In the genomic region with DNA sequence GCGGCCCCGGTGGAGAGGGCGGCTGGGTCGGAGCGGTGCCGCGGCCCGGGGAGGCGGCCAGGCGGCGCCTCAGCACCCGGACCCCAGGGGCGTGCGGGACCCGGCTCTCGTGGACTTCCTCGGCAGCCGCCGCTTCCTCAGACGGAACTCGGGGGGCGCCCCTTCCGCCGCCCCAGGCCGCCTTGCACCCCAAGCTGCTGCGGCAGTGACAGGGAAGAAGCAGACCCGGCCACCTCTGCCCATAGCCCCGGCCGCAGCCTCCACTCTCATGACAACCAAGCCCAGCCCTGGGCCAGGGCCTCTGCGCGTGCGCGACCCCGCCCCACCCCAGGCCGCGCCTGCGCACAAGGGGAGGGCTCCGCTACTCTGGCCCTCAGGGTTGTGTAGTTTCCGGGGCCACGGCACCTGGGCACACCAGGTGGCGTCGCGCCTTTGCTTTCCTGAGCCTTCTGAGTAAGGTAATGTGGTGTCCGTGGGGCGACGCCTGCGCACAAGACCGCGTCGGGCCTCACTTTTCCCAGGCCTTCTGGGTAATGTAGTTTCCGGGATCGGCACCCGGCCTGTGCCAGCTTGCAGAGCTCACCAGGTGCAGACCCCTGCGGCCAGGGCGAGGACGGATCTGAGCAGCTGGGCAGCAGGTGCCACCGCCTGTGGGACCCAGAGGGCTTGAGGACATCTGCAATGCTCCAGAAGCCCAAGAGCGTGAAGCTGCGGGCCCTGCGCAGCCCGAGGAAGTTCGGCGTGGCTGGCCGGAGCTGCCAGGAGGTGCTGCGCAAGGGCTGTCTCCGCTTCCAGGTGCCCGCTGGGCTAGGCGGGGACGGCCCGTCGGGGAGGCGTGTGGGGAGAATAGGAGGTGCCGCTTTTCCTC, we compare ENCODE assay signal across 1 cellular context.
TF ChIP-seq lines count a peak whose summit lies in the region.

A gene (minus strand): TSS at position 289 of the 868 bp plus-strand sequence. CDS start 4,804 bp downstream, outside the sequence.
A gene with protein sequence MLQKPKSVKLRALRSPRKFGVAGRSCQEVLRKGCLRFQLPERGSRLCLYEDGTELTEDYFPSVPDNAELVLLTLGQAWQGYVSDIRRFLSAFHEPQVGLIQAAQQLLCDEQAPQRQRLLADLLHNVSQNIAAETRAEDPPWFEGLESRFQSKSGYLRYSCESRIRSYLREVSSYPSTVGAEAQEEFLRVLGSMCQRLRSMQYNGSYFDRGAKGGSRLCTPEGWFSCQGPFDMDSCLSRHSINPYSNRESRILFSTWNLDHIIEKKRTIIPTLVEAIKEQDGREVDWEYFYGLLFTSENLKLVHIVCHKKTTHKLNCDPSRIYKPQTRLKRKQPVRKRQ (plus strand): TSS at position 554 of the 868 bp plus-strand sequence. CDS start 128 bp downstream, at position 682.

TF ChIP-seq in HepG2, 621 proteins besides CTCF, POLR2A, EP300 and RAD21 (continued from another document and continues in another):
- TF ChIP-seq ZNF337 (CRISPR knock-in tag; IDR thresholded peaks at IDR 0.05; ENCODE audit: borderline replicate concordance, low read depth) = no peak; the same call in 1 of the 2 replicates
- no peak for TF ChIP-seq ZNF775 (CRISPR knock-in tag; IDR thresholded peaks at IDR 0.05; ENCODE audit: borderline replicate concordance)
- TF ChIP-seq, protein P1, sequence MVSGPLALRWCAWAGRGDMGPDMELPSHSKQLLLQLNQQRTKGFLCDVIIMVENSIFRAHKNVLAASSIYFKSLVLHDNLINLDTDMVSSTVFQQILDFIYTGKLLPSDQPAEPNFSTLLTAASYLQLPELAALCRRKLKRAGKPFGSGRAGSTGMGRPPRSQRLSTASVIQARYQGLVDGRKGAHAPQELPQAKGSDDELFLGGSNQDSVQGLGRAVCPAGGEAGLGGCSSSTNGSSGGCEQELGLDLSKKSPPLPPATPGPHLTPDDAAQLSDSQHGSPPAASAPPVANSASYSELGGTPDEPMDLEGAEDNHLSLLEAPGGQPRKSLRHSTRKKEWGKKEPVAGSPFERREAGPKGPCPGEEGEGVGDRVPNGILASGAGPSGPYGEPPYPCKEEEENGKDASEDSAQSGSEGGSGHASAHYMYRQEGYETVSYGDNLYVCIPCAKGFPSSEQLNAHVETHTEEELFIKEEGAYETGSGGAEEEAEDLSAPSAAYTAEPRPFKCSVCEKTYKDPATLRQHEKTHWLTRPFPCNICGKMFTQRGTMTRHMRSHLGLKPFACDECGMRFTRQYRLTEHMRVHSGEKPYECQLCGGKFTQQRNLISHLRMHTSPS (CRISPR knock-in tag; IDR thresholded peaks at IDR 0.05; ENCODE audit: low read depth) = no peak
- no peak for TF ChIP-seq AKAP8 (CRISPR knock-in tag; IDR thresholded peaks at IDR 0.05)
- peak; percentile 85; the same call in 1 of the 2 replicates for TF ChIP-seq FOXK1 (CRISPR knock-in tag; IDR thresholded peaks at IDR 0.05; ENCODE audit: borderline replicate concordance, low read depth)
- TF ChIP-seq ZNF550 (CRISPR knock-in tag; IDR thresholded peaks at IDR 0.05; ENCODE audit: borderline replicate concordance) = no peak
- TF ChIP-seq, protein P2, sequence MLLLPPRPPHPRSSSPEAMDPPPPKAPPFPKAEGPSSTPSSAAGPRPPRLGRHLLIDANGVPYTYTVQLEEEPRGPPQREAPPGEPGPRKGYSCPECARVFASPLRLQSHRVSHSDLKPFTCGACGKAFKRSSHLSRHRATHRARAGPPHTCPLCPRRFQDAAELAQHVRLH (CRISPR knock-in tag; IDR thresholded peaks at IDR 0.05; ENCODE audit: borderline replicate concordance, low read depth) = peak; percentile 94
- no peak; the same call in 1 of the 2 replicates for TF ChIP-seq ZNF572 (CRISPR knock-in tag; IDR thresholded peaks at IDR 0.05)
- TF ChIP-seq, protein P3, sequence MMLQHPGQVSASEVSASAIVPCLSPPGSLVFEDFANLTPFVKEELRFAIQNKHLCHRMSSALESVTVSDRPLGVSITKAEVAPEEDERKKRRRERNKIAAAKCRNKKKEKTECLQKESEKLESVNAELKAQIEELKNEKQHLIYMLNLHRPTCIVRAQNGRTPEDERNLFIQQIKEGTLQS (CRISPR knock-in tag; IDR thresholded peaks at IDR 0.05) = peak; percentile 16; the same call in 1 of the 2 replicates
- TF ChIP-seq ZBTB3 (CRISPR knock-in tag; IDR thresholded peaks at IDR 0.05; ENCODE audit: borderline replicate concordance, low read depth) = no peak
- TF ChIP-seq GATAD2A (CRISPR knock-in tag; IDR thresholded peaks at IDR 0.05) = peak; percentile 64
- no peak for TF ChIP-seq ADNP (CRISPR knock-in tag; IDR thresholded peaks at IDR 0.05)
- TF ChIP-seq, protein P4, sequence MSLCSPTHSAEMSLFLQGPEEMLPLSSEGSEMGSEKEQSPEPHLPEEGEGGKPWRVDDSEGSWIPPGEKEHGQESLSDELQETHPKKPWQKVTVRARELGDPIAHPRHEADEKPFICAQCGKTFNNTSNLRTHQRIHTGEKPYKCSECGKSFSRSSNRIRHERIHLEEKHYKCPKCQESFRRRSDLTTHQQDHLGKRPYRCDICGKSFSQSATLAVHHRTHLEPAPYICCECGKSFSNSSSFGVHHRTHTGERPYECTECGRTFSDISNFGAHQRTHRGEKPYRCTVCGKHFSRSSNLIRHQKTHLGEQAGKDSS (CRISPR knock-in tag; IDR thresholded peaks at IDR 0.05; ENCODE audit: borderline replicate concordance, low read depth) = no peak; the same call in 1 of the 2 replicates
- TF ChIP-seq, protein P5, sequence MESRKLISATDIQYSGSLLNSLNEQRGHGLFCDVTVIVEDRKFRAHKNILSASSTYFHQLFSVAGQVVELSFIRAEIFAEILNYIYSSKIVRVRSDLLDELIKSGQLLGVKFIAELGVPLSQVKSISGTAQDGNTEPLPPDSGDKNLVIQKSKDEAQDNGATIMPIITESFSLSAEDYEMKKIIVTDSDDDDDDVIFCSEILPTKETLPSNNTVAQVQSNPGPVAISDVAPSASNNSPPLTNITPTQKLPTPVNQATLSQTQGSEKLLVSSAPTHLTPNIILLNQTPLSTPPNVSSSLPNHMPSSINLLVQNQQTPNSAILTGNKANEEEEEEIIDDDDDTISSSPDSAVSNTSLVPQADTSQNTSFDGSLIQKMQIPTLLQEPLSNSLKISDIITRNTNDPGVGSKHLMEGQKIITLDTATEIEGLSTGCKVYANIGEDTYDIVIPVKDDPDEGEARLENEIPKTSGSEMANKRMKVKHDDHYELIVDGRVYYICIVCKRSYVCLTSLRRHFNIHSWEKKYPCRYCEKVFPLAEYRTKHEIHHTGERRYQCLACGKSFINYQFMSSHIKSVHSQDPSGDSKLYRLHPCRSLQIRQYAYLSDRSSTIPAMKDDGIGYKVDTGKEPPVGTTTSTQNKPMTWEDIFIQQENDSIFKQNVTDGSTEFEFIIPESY (CRISPR knock-in tag; IDR thresholded peaks at IDR 0.05) = no peak
- TF ChIP-seq GATA4 (IDR thresholded peaks at IDR 0.05; ENCODE audit: borderline replicate concordance, low read depth) = peak; percentile 43; the same call in 1 of the 2 replicates
- TF ChIP-seq SIX4 (CRISPR knock-in tag; IDR thresholded peaks at IDR 0.05) = 0 out of 2 replicates have a peak, but pooled peaks have one; percentile 32
- TF ChIP-seq, protein P6, sequence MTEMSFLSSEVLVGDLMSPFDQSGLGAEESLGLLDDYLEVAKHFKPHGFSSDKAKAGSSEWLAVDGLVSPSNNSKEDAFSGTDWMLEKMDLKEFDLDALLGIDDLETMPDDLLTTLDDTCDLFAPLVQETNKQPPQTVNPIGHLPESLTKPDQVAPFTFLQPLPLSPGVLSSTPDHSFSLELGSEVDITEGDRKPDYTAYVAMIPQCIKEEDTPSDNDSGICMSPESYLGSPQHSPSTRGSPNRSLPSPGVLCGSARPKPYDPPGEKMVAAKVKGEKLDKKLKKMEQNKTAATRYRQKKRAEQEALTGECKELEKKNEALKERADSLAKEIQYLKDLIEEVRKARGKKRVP (CRISPR knock-in tag; IDR thresholded peaks at IDR 0.05) = no peak
- no peak for TF ChIP-seq MTF1 (CRISPR knock-in tag; IDR thresholded peaks at IDR 0.05)
- 0 out of 2 replicates have a peak, but pooled peaks have one; percentile 46 for TF ChIP-seq NFKBIZ (CRISPR knock-in tag; IDR thresholded peaks at IDR 0.05)
- TF ChIP-seq, protein P7, sequence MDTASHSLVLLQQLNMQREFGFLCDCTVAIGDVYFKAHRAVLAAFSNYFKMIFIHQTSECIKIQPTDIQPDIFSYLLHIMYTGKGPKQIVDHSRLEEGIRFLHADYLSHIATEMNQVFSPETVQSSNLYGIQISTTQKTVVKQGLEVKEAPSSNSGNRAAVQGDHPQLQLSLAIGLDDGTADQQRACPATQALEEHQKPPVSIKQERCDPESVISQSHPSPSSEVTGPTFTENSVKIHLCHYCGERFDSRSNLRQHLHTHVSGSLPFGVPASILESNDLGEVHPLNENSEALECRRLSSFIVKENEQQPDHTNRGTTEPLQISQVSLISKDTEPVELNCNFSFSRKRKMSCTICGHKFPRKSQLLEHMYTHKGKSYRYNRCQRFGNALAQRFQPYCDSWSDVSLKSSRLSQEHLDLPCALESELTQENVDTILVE (CRISPR knock-in tag; IDR thresholded peaks at IDR 0.05) = peak; percentile 83; the same call in 1 of the 2 replicates
- TF ChIP-seq, protein P8, sequence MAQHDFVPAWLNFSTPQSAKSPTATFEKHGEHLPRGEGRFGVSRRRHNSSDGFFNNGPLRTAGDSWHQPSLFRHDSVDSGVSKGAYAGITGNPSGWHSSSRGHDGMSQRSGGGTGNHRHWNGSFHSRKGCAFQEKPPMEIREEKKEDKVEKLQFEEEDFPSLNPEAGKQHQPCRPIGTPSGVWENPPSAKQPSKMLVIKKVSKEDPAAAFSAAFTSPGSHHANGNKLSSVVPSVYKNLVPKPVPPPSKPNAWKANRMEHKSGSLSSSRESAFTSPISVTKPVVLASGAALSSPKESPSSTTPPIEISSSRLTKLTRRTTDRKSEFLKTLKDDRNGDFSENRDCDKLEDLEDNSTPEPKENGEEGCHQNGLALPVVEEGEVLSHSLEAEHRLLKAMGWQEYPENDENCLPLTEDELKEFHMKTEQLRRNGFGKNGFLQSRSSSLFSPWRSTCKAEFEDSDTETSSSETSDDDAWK (CRISPR knock-in tag; IDR thresholded peaks at IDR 0.05) = no peak
- no peak for TF ChIP-seq LCORL (IDR thresholded peaks at IDR 0.05)
- TF ChIP-seq LCORL (CRISPR knock-in tag; IDR thresholded peaks at IDR 0.05) = peak; percentile 62
- no peak for TF ChIP-seq ZNF773 (CRISPR knock-in tag; IDR thresholded peaks at IDR 0.05; ENCODE audit: borderline replicate concordance)
- TF ChIP-seq, protein P9, sequence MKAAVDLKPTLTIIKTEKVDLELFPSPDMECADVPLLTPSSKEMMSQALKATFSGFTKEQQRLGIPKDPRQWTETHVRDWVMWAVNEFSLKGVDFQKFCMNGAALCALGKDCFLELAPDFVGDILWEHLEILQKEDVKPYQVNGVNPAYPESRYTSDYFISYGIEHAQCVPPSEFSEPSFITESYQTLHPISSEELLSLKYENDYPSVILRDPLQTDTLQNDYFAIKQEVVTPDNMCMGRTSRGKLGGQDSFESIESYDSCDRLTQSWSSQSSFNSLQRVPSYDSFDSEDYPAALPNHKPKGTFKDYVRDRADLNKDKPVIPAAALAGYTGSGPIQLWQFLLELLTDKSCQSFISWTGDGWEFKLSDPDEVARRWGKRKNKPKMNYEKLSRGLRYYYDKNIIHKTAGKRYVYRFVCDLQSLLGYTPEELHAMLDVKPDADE (CRISPR knock-in tag; IDR thresholded peaks at IDR 0.05) = no peak
- no peak for TF ChIP-seq HMG20B (CRISPR knock-in tag; conservative IDR thresholded peaks at IDR 0.05)
- peak; percentile 34; the same call in 1 of the 2 replicates for TF ChIP-seq ZNF225 (CRISPR knock-in tag; IDR thresholded peaks at IDR 0.05)
- TF ChIP-seq SOX6 (IDR thresholded peaks at IDR 0.05) = no peak
- TF ChIP-seq SOX6 (CRISPR knock-in tag; IDR thresholded peaks at IDR 0.05) = peak; percentile 55; the same call in 1 of the 2 replicates
- TF ChIP-seq, protein P10, sequence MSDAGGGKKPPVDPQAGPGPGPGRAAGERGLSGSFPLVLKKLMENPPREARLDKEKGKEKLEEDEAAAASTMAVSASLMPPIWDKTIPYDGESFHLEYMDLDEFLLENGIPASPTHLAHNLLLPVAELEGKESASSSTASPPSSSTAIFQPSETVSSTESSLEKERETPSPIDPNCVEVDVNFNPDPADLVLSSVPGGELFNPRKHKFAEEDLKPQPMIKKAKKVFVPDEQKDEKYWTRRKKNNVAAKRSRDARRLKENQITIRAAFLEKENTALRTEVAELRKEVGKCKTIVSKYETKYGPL (CRISPR knock-in tag; IDR thresholded peaks at IDR 0.05) = peak; percentile 31; the same call in 1 of the 2 replicates
- TF ChIP-seq PITX1 (CRISPR knock-in tag; IDR thresholded peaks at IDR 0.05) = no peak
- TF ChIP-seq, protein P11, sequence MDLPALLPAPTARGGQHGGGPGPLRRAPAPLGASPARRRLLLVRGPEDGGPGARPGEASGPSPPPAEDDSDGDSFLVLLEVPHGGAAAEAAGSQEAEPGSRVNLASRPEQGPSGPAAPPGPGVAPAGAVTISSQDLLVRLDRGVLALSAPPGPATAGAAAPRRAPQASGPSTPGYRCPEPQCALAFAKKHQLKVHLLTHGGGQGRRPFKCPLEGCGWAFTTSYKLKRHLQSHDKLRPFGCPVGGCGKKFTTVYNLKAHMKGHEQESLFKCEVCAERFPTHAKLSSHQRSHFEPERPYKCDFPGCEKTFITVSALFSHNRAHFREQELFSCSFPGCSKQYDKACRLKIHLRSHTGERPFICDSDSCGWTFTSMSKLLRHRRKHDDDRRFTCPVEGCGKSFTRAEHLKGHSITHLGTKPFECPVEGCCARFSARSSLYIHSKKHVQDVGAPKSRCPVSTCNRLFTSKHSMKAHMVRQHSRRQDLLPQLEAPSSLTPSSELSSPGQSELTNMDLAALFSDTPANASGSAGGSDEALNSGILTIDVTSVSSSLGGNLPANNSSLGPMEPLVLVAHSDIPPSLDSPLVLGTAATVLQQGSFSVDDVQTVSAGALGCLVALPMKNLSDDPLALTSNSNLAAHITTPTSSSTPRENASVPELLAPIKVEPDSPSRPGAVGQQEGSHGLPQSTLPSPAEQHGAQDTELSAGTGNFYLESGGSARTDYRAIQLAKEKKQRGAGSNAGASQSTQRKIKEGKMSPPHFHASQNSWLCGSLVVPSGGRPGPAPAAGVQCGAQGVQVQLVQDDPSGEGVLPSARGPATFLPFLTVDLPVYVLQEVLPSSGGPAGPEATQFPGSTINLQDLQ (CRISPR knock-in tag; IDR thresholded peaks at IDR 0.05) = no peak
- 0 out of 2 replicates have a peak, but pooled peaks have one; percentile 31 for TF ChIP-seq ARID2 (CRISPR knock-in tag; IDR thresholded peaks at IDR 0.05; ENCODE audit: borderline replicate concordance)
- TF ChIP-seq, protein P12, sequence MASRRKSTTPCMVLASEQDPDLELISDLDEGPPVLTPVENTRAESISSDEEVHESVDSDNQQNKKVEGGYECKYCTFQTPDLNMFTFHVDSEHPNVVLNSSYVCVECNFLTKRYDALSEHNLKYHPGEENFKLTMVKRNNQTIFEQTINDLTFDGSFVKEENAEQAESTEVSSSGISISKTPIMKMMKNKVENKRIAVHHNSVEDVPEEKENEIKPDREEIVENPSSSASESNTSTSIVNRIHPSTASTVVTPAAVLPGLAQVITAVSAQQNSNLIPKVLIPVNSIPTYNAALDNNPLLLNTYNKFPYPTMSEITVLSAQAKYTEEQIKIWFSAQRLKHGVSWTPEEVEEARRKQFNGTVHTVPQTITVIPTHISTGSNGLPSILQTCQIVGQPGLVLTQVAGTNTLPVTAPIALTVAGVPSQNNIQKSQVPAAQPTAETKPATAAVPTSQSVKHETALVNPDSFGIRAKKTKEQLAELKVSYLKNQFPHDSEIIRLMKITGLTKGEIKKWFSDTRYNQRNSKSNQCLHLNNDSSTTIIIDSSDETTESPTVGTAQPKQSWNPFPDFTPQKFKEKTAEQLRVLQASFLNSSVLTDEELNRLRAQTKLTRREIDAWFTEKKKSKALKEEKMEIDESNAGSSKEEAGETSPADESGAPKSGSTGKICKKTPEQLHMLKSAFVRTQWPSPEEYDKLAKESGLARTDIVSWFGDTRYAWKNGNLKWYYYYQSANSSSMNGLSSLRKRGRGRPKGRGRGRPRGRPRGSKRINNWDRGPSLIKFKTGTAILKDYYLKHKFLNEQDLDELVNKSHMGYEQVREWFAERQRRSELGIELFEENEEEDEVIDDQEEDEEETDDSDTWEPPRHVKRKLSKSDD (CRISPR knock-in tag; IDR thresholded peaks at IDR 0.05; ENCODE audit: low read depth) = no peak
- TF ChIP-seq ZNF614 (CRISPR knock-in tag; IDR thresholded peaks at IDR 0.05; ENCODE audit: borderline replicate concordance) = peak; percentile 80
- TF ChIP-seq SIN3B (IDR thresholded peaks at IDR 0.05; ENCODE audit: low read length) = no peak
